In genomic region chr12:75816892-75817291, GRCh38 we compare ENCODE assay signal across 8 cellular contexts.
DNase-seq lines count a peak whose midpoint lies in the region.

No MANE protein-coding gene starts in this region.

- no peaks in the 10 kb centered on the region for H3K9me3 Mint-ChIP-seq in activated naive CD4-positive, alpha-beta T cell treated with anti-CD3 and anti-CD28 coated beads, Interleukin-2, amount 50 U/mL, for 24 hours

- H3K4me1 Mint-ChIP-seq in activated naive CD4-positive, alpha-beta T cell treated with anti-CD3 and anti-CD28 coated beads, Interleukin-2, amount 50 U/mL, for 24 hours, result peaks cover 11% of the 10 kb centered on the region

- H3K27ac Mint-ChIP-seq in activated naive CD4-positive, alpha-beta T cell treated with anti-CD3 and anti-CD28 coated beads, Interleukin-2, amount 50 U/mL, for 24 hours, result peak overlapping the region; percentile 15

- no peaks in the 10 kb centered on the region for H3K27me3 Mint-ChIP-seq in activated naive CD4-positive, alpha-beta T cell treated with anti-CD3 and anti-CD28 coated beads, Interleukin-2, amount 50 U/mL, for 24 hours

- no peaks in the 10 kb centered on the region for H3K36me3 Mint-ChIP-seq in activated naive CD4-positive, alpha-beta T cell treated with anti-CD3 and anti-CD28 coated beads, Interleukin-2, amount 50 U/mL, for 24 hours

- DNase-seq in activated naive CD4-positive, alpha-beta T cell treated with anti-CD3 and anti-CD28 coated beads, Interleukin-2, amount 50 U/mL, for 16 hours, result no peak
- DNase-seq in NCI-H1694 treated with DMSO at 0.1 percent for 48 hours (lab: John Stamatoyannopoulos, UW), result peak; percentile 93
- DNase-seq in dermis microvascular lymphatic vessel endothelial cell (ENCODE audit: low read depth in 2 of 2), result peak; percentile 77 to 78
- peak; percentile 69 for DNase-seq in stromal cell of bone marrow (ENCODE audit: low read depth)
- DNase-seq in NCI-H1048 (lab: John Stamatoyannopoulos, UW), result no peak
- DNase-seq in effector CD4-positive, alpha-beta T cell, result no peak
- DNase-seq in islet precursor cell, result no peak

- H3K4me3 Mint-ChIP-seq in activated naive CD4-positive, alpha-beta T cell treated with anti-CD3 and anti-CD28 coated beads, Interleukin-2, amount 50 U/mL, for 24 hours, result no peak overlapping the region

Comparison
In these comparisons a context has a peak if more than half of its experiments do, and no peak if none do; other contexts are left out.
1. DNase-seq: peak in NCI-H1694 treated with DMSO at 0.1 percent for 48 hours (single experiment), dermis microvascular lymphatic vessel endothelial cell (2 of 2) and stromal cell of bone marrow (single experiment); none in activated naive CD4-positive, alpha-beta T cell treated with anti-CD3 and anti-CD28 coated beads, Interleukin-2, amount 50 U/mL, for 16 hours (single experiment), NCI-H1048 (single experiment), effector CD4-positive, alpha-beta T cell (single experiment) and islet precursor cell (single experiment).